ENCODE assay signal across 17 cellular contexts in the genomic region with DNA sequence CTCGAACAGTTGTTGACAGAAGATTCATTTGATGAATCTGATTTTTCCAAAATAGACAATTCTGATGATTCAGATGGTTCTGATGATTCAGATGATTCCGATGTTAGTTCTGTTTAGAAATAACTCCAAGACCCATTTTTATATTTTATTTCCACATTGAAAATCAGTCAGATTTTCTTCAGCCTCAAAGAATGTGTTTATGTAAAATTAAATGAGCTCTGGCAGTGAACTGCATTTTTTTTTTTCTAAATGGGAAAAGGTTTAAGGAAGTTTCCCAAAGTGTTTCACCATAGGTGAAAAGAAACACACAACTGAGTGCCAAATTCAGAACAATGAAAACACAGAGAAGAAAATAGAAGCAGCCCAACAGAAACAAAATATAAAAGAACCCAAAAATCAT.
"Had no signal": no experiment of that assay in that cellular context is flagged by ENCODE, and none has a peak within 500 bp of the region (broad histone marks: within the 10 kb centered on the region; RNA-seq: fewer than 3 reads in every experiment).

No MANE protein-coding gene starts in this region.

- H3K36me3 ChIP-seq: heart left ventricle, left lung, lower lobe of right lung, right atrium auricular region, sigmoid colon, suprapubic skin, thyroid gland had no signal

- H3K4me1 ChIP-seq: left lung, lower lobe of right lung, thyroid gland had no signal

- H3K27ac ChIP-seq: left lung, lower lobe of right lung, right atrium auricular region, sigmoid colon, suprapubic skin, thyroid gland had no signal

- H3K9me3 ChIP-seq: left lung, lower lobe of right lung, sigmoid colon, suprapubic skin, thyroid gland had no signal

- H3K27me3 ChIP-seq: heart left ventricle, left lung, right atrium auricular region, sigmoid colon, suprapubic skin, thyroid gland had no signal

- FAIRE-seq: urothelium cell line had no signal

- H3K4me3 ChIP-seq: dorsolateral prefrontal cortex, heart left ventricle, left lung, lower lobe of right lung, right atrium auricular region, sigmoid colon, skin epidermis, suprapubic skin, thyroid gland had no signal

- DNase-seq: cortex of kidney; dorsolateral prefrontal cortex; effector CD8-positive, alpha-beta T cell; foreskin melanocyte; heart left ventricle; islet precursor cell; left lung; lower lobe of right lung; natural killer cell; sigmoid colon; stimulated activated CD4-positive, alpha-beta T cell treated with anti-CD3 and anti-CD28 coated beads, Interleukin-12 subunit alpha, Interleukin-12 subunit beta, amount 100 ng/mL, for 4 hours; stimulated activated naive CD4-positive, alpha-beta T cell treated with Interleukin-2 at 50 U/mL for 16 hours; thyroid gland had no signal
